Comparison of ENCODE assay signal across 17 cellular contexts in genomic region chr15:25694823-25695312, GRCh38.
"Had no signal": no experiment of that assay in that cellular context is flagged by ENCODE, and none has a peak within 500 bp of the region (broad histone marks: within the 10 kb centered on the region; RNA-seq: fewer than 3 reads in every experiment).

No MANE protein-coding gene starts in this region.

- H3K36me3 Mint-ChIP-seq: stimulated activated naive B cell treated with anti-CD40 and anti-IgM and Interleukin-4, amounts not matched to agents 10 μg/mL and 1 μg/mL and 100 μg/mL, for 72 hours had no signal

- H3K27ac ChIP-seq: colonic mucosa, foreskin keratinocyte, uterus had no signal

- H3K27ac Mint-ChIP-seq: endodermal cell; naive thymus-derived CD8-positive, alpha-beta T cell; stimulated activated naive B cell treated with anti-CD40 and anti-IgM and Interleukin-4, amounts not matched to agents 10 μg/mL and 1 μg/mL and 100 μg/mL, for 72 hours; stimulated activated naive CD8-positive, alpha-beta T cell treated with anti-CD3 and anti-CD28 coated beads, Interleukin-15, amount 100 ng/mL, for 72 hours had no signal

- H3K36me3 ChIP-seq: colonic mucosa, uterus had no signal

- H3K4me1 ChIP-seq: colonic mucosa, foreskin keratinocyte, uterus had no signal

- ATAC-seq: foreskin keratinocyte; left cardiac atrium; naive thymus-derived CD8-positive, alpha-beta T cell; stimulated activated naive CD8-positive, alpha-beta T cell treated with anti-CD3 and anti-CD28 coated beads, Interleukin-15, amount 100 ng/mL, for 72 hours had no signal

- H3K4me3 Mint-ChIP-seq: endodermal cell; naive thymus-derived CD8-positive, alpha-beta T cell; stimulated activated naive B cell treated with anti-CD40 and anti-IgM and Interleukin-4, amounts not matched to agents 10 μg/mL and 1 μg/mL and 100 μg/mL, for 72 hours; stimulated activated naive CD8-positive, alpha-beta T cell treated with anti-CD3 and anti-CD28 coated beads, Interleukin-15, amount 100 ng/mL, for 72 hours had no signal

- H3K27me3 Mint-ChIP-seq: naive thymus-derived CD8-positive, alpha-beta T cell; stimulated activated naive CD8-positive, alpha-beta T cell treated with anti-CD3 and anti-CD28 coated beads, Interleukin-15, amount 100 ng/mL, for 72 hours had no signal

- H3K9me3 Mint-ChIP-seq: endodermal cell; naive thymus-derived CD8-positive, alpha-beta T cell; stimulated activated naive B cell treated with anti-CD40 and anti-IgM and Interleukin-4, amounts not matched to agents 10 μg/mL and 1 μg/mL and 100 μg/mL, for 72 hours; stimulated activated naive CD8-positive, alpha-beta T cell treated with anti-CD3 and anti-CD28 coated beads, Interleukin-15, amount 100 ng/mL, for 72 hours had no signal

- H3K4me3 ChIP-seq: colonic mucosa, lung, smooth muscle cell, thoracic aorta, uterus had no signal

- H3K9me3 ChIP-seq: colonic mucosa, thoracic aorta, uterus had no signal

- H3K27me3 ChIP-seq: colonic mucosa, foreskin keratinocyte, uterus had no signal

- DNase-seq: colonic mucosa; effector CD4-positive, alpha-beta T cell; endodermal cell; erythroblast; foreskin keratinocyte; kidney; left cardiac atrium; left ventricle myocardium superior; mesenchymal stem cell; naive thymus-derived CD8-positive, alpha-beta T cell; stimulated activated CD4-positive, alpha-beta T cell treated with anti-CD3 and anti-CD28 coated beads, Interleukin-4, amount 100 ng/mL, for 1 hour; stimulated activated naive B cell treated with anti-CD40 and anti-IgM and Interleukin-4, amounts not matched to agents 10 μg/mL and 1 μg/mL and 100 μg/mL, for 72 hours; stimulated activated naive CD8-positive, alpha-beta T cell treated with anti-CD3 and anti-CD28 coated beads, Interleukin-15, amount 100 ng/mL, for 72 hours had no signal

- H3K4me1 Mint-ChIP-seq: endodermal cell; stimulated activated naive B cell treated with anti-CD40 and anti-IgM and Interleukin-4, amounts not matched to agents 10 μg/mL and 1 μg/mL and 100 μg/mL, for 72 hours; stimulated activated naive CD8-positive, alpha-beta T cell treated with anti-CD3 and anti-CD28 coated beads, Interleukin-15, amount 100 ng/mL, for 72 hours had no signal
